ENCODE assay signal across 1 cellular context in genomic region chr11:119673389-119674336, GRCh38.
TF ChIP-seq lines count a peak whose summit lies in the region.

No MANE protein-coding gene starts in this region.

TF ChIP-seq in K562, 482 proteins besides CTCF, POLR2A, EP300 and RAD21 (continued from another document):
- TF ChIP-seq AFF1 (IDR thresholded peaks at IDR 0.05; ENCODE audit: low read depth in 1 of 2, partially characterized antibody in 2 of 2) (no peak), SP2 (IDR thresholded peaks at IDR 0.05; ENCODE audit: extremely low read depth, low read depth, low read length, poor library complexity, severe bottlenecking) (no peak)
